In genomic region chr17:36131436-36131835, GRCh38 we compare ENCODE assay signal across 23 cellular contexts. TPM values are rescaled to one million over a fixed set of nuclear protein-coding genes. Genes with fewer than 3 reads are reported as not detected.
DNase-seq lines count a peak whose midpoint lies in the region; ATAC-seq and TF ChIP-seq lines count a peak whose summit lies in the region.
"Had no signal": no experiment of that assay in that cellular context is flagged by ENCODE, and none has a peak within 500 bp of the region (broad histone marks: within the 10 kb centered on the region; RNA-seq: fewer than 3 reads in every experiment).

No MANE protein-coding gene starts in this region.

- H3K4me1 ChIP-seq in Karpas-422 (ENCODE audit: low read length) (peaks cover 59% of the 10 kb centered on the region), RWPE2 (ENCODE audit: insufficient read depth, poor library complexity, severe bottlenecking) (no peaks in the 10 kb centered on the region)
- H3K4me1 ChIP-seq: ascending aorta, gastroesophageal sphincter, prostate gland had no signal

- H2AFZ ChIP-seq in Karpas-422 (ENCODE audit: low read length), result no peak overlapping the region

- H3K27ac ChIP-seq in Karpas-422 (ENCODE audit: low read length), result no peak overlapping the region
- H3K27ac ChIP-seq in RWPE2 (ENCODE audit: poor library complexity, severe bottlenecking), result no peak overlapping the region
- H3K27ac ChIP-seq: ascending aorta, epithelial cell of prostate, gastroesophageal sphincter, Peyer's patch, prostate gland had no signal

- H3K79me2 ChIP-seq in Karpas-422 (ENCODE audit: low read length), result no peaks in the 10 kb centered on the region

- H3K9me3 ChIP-seq in Karpas-422 (ENCODE audit: low read length), result no peaks in the 10 kb centered on the region
- H3K9me3 ChIP-seq in RWPE2 (ENCODE audit: severe bottlenecking), result no peaks in the 10 kb centered on the region
- H3K9me3 ChIP-seq: ascending aorta, gastroesophageal sphincter, prostate gland had no signal

- H3K4me1 Mint-ChIP-seq in naive B cell, result peaks cover 86 to 97% (median 93%) of the 10 kb centered on the region in 3 donors

- no peak overlapping the region for H3K4me3 ChIP-seq in Karpas-422 (ENCODE audit: low read length)
- no peak overlapping the region for H3K4me3 ChIP-seq in RWPE2 (ENCODE audit: severe bottlenecking)
- H3K4me3 ChIP-seq: ascending aorta, gastroesophageal sphincter, K562, Peyer's patch, prostate gland, spleen had no signal

- H3K9ac ChIP-seq in Karpas-422 (ENCODE audit: low read length), result no peak overlapping the region

- H3K36me3 ChIP-seq in Karpas-422 (ENCODE audit: insufficient read depth, low read length) (no peaks in the 10 kb centered on the region), RWPE2 (ENCODE audit: low read depth) (no peaks in the 10 kb centered on the region)
- H3K36me3 ChIP-seq: ascending aorta, gastroesophageal sphincter, Peyer's patch, prostate gland, spleen had no signal

- peaks cover 3 to 9% of the 10 kb centered on the region in 2 donors for H3K36me3 Mint-ChIP-seq in naive B cell

- peak overlapping the region in 5 of 6 donors; percentile 31 to 92 (median 72) for H3K27ac Mint-ChIP-seq in naive B cell

- DNase-seq in ELR (ENCODE audit: low read depth) (peak; percentile 9), Karpas-422 (peak; percentile 62), RWPE2 (ENCODE audit: low spot score) (no peak), naive B cell (no peak), AG08395 (ENCODE audit: low spot score) (no peak), NCI-H146 (lab: John Stamatoyannopoulos, UW) (no peak)
- DNase-seq: activated CD4-positive, CD25-positive, alpha-beta regulatory T cell treated with anti-CD3 and anti-CD28 coated beads, Interleukin-2, amount 50 U/mL, for 72 hours; activated CD8-positive, alpha-beta memory T cell treated with anti-CD3 and anti-CD28 coated beads, Interleukin-2, amount 50 U/mL, for 48 hours; activated naive CD4-positive, alpha-beta T cell; C1 segment of cervical spinal cord; cortex of kidney; DMS79; left ventricle myocardium superior; NCI-H1694; NCI-H446; Peyer's patch; spleen had no signal

- H3K9me2 ChIP-seq in Karpas-422 (replicated peaks; ENCODE audit: insufficient read depth, low read length), result no peaks in the 10 kb centered on the region

- no peak overlapping the region for H3K4me2 ChIP-seq in Karpas-422 (ENCODE audit: low read depth, low read length, poor library complexity, severe bottlenecking)

- H3K9me3 Mint-ChIP-seq in naive B cell, result peaks cover 0 to 15% (median 9%) of the 10 kb centered on the region in 7 donors

- ATAC-seq in RWPE2 (ENCODE audit: low read depth) (no peak), naive B cell (ENCODE audit: low read depth in 2 of 2) (no peak), GM19324 (IDR thresholded peaks at IDR 0.05; ENCODE audit: low FRiP score, unreplicated experiment) (no peak)
- ATAC-seq: gastroesophageal sphincter, K562, left ventricle myocardium superior had no signal

- H3K27me3 Mint-ChIP-seq in naive B cell, result no peaks in the 10 kb centered on the region

- TF ChIP-seq CTCF in RWPE2 (IDR thresholded peaks at IDR 0.05; ENCODE audit: poor library complexity, severe bottlenecking), result peak; percentile 8

- no peaks in the 10 kb centered on the region for H4K20me1 ChIP-seq in Karpas-422 (ENCODE audit: insufficient read depth, low read depth, low read length)

- peak overlapping the region in 6 of 8 donors; percentile 7 to 76 (median 52) for H3K4me3 Mint-ChIP-seq in naive B cell

- H3K27me3 ChIP-seq in Karpas-422 (ENCODE audit: low read length), result no peaks in the 10 kb centered on the region
- peaks cover 13% of the 10 kb centered on the region for H3K27me3 ChIP-seq in RWPE2 (ENCODE audit: insufficient read depth, poor library complexity, severe bottlenecking)
- H3K27me3 ChIP-seq: ascending aorta, Peyer's patch, spleen had no signal

RNA-seq across cellular contexts. Expression of gene CCL4, which starts 27.8 kb away (rescaled TPM):
- total RNA-seq in Karpas-422 (2014; rRNA removed; shearing (Covaris generic); ENCODE audit: low replicate concordance), result 6.9 and 7.6 TPM in 2 replicates
- 10 to 100 TPM in 3 of 6 donors, 1 to 10 TPM in 2, under 1 TPM in 1; 0.79 to 43.5 (median 19.5) TPM for polyA plus RNA-seq in naive B cell (ENCODE audit: low read depth in 6 of 6)
- total RNA-seq: ascending aorta had no signal
- polyA plus RNA-seq: K562 had no signal

RNA-seq across cellular contexts. Expression of gene CCL3, which starts 41.5 kb away (rescaled TPM):
- 2.1 TPM in 1 of 2 replicates, not detected in the other for total RNA-seq in Karpas-422 (2014; rRNA removed; shearing (Covaris generic); ENCODE audit: low replicate concordance)
- 10 to 100 TPM in 3 of 6 donors, 1 to 10 TPM in 3; 7.0 to 36.8 (median 13.0) TPM for polyA plus RNA-seq in naive B cell (ENCODE audit: low read depth in 6 of 6)
- total RNA-seq: ascending aorta, left ventricle myocardium superior, prostate gland had no signal
- polyA plus RNA-seq: K562 had no signal

RNA-seq across cellular contexts. Expression of gene TBC1D3B, which starts 45.0 kb away (rescaled TPM):
- total RNA-seq in Karpas-422 (2014; rRNA removed; shearing (Covaris generic); ENCODE audit: low replicate concordance), result 0.63 and 3.6 TPM in 2 replicates
- polyA plus RNA-seq in naive B cell (ENCODE audit: low read depth in 6 of 6), result under 1 TPM in 1 of 6 donors, not detected in 5; 0.73 TPM
- total RNA-seq: ascending aorta had no signal
- polyA plus RNA-seq: K562 had no signal

Comparison
In these comparisons a context has a peak if more than half of its experiments do, and no peak if none do; other contexts are left out.
1. DNase-seq: peak in ELR (single experiment) and Karpas-422 (single experiment); none in RWPE2 (single experiment), naive B cell (single experiment), AG08395 (single experiment) and NCI-H146 (single experiment).